7 cellular contexts compared by ENCODE assay signal in the genomic region with DNA sequence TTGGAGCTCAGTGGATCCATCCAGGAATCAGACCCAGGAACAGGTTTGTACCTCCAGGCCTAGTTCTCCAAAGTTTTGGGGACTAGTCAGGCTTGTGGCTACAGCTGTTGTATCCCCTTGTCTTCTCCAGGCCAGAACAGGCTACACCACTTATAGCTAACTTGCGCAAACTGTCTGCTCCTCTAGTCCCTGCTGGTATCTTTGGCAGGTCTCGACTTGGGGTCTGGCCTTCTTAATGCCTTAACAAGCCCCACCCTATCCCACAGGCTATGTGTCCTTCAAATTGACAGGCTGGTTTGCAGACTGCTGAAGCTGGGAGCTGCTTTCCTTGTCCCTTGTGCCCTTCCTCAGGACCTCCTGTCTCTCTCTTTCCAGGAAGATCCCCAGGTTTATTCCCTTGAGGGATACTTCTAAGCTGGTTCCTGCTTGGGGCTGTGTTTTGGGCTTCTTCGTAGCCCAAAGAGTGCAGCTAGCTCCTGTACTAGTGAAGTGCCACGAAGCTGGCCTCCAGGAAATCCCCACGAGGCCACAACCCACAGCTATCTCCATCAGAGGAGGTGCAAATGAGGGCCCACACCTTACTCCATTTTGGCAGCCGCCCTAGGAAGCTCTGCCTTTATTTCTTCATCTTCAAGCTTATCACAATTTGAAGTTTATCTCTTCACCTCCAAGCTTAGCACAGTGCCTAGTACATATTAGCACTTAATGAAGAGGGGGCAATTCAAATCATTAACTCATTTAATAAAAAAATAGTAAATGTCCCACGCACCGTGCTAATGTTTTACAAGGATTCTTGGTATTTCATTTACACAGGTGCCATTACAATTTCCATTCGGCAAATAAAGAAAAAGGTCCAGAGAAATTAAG. TPM values are rescaled to one million over a fixed set of nuclear protein-coding genes. Genes with fewer than 3 reads are reported as not detected.
DNase-seq lines count a peak whose midpoint lies in the region; ATAC-seq and TF ChIP-seq lines count a peak whose summit lies in the region.

No MANE protein-coding gene starts in this region.

- DNase-seq in HL-60 (ENCODE audit: low read depth in 1 of 2, low spot score in 1 of 2) (no peak), foreskin fibroblast (no peak), cortex of kidney (lab: John Stamatoyannopoulos, UW) (no peak), COR-L47 (lab: John Stamatoyannopoulos, UW) (no peak)
- DNase-seq in activated CD4-positive, alpha-beta memory T cell treated with anti-CD3 and anti-CD28 coated beads for 36 hours: peak; percentile 65
- peak; percentile 23 to 34 (median 33) for DNase-seq in stimulated activated CD4-positive, alpha-beta T cell treated with anti-CD3 and anti-CD28 coated beads, Interleukin-12 subunit alpha, Interleukin-12 subunit beta, amount 100 ng/mL, for 48 hours (ENCODE audit: low read depth in 2 of 3, low spot score in 1 of 3)

- no peak for ATAC-seq in GM18511 (IDR thresholded peaks at IDR 0.05; ENCODE audit: unreplicated experiment)

- peak overlapping the region; percentile 68 for H3K27ac ChIP-seq in HL-60 (replicated peaks)

- TF ChIP-seq CTCF in HL-60 (IDR thresholded peaks at IDR 0.05; ENCODE audit: insufficient read depth, low read length) (no peak), foreskin fibroblast (IDR thresholded peaks at IDR 0.05; ENCODE audit: low read depth, low read length) (no peak)

- intact Hi-C loops in activated CD4-positive, alpha-beta memory T cell treated with anti-CD3 and anti-CD28 coated beads for 36 hours (cut with micrococcal nuclease): loop anchor here (2.0 to 5.0 kb wide), 3 partner anchors 142 to 562 kb away; partner anchors contain the start of genes ATP6V0B, DPH2, ERI3 and KDM4A

- H3K27me3 ChIP-seq in HL-60 (ENCODE audit: insufficient read depth, poor library complexity, severe bottlenecking): no peaks in the 10 kb centered on the region

- peaks cover 8% of the 10 kb centered on the region for H3K36me3 Mint-ChIP-seq in activated CD4-positive, alpha-beta memory T cell treated with anti-CD3 and anti-CD28 coated beads for 36 hours

- CTCF ChIA-PET in activated CD4-positive, alpha-beta memory T cell treated with anti-CD3 and anti-CD28 coated beads for 36 hours (lab: Charles Lee): interaction anchor here (0.6 to 1.5 kb wide), 7 partner anchors 9 to 440 kb away, joined by 3 to 6 read pairs (median 3); no protein-coding TSS in a partner anchor

- H3K4me1 Mint-ChIP-seq in activated CD4-positive, alpha-beta memory T cell treated with anti-CD3 and anti-CD28 coated beads for 36 hours (ENCODE audit: low read depth): peaks cover 32% of the 10 kb centered on the region

- no peaks in the 10 kb centered on the region for H3K9me3 Mint-ChIP-seq in activated CD4-positive, alpha-beta memory T cell treated with anti-CD3 and anti-CD28 coated beads for 36 hours

- POLR2A ChIA-PET in activated CD4-positive, alpha-beta memory T cell treated with anti-CD3 and anti-CD28 coated beads for 36 hours (lab: Charles Lee): interaction anchor here (0.6 to 1.4 kb wide), 4 partner anchors 17 to 509 kb away, joined by 3 to 6 read pairs (median 3); no protein-coding TSS in a partner anchor

- H3K4me3 ChIP-seq in HL-60 (replicated peaks; ENCODE audit: insufficient read depth, low read length) (peak overlapping the region; percentile 95), foreskin fibroblast (ENCODE audit: low read depth in 1 of 2, low read length in 2 of 2) (peak overlapping the region; percentile 87 to 98)

- H3K27me3 Mint-ChIP-seq in activated CD4-positive, alpha-beta memory T cell treated with anti-CD3 and anti-CD28 coated beads for 36 hours: no peaks in the 10 kb centered on the region

- peak overlapping the region; percentile 92 for H3K4me3 Mint-ChIP-seq in activated CD4-positive, alpha-beta memory T cell treated with anti-CD3 and anti-CD28 coated beads for 36 hours

- peak overlapping the region; percentile 90 for H3K27ac Mint-ChIP-seq in activated CD4-positive, alpha-beta memory T cell treated with anti-CD3 and anti-CD28 coated beads for 36 hours

RNA-seq across cellular contexts. Expression of gene DMAP1, which starts 0.7 kb away (rescaled TPM):
- total RNA-seq in activated CD4-positive, alpha-beta memory T cell treated with anti-CD3 and anti-CD28 coated beads for 36 hours: 10 to 100 TPM; 31.1 to 32.8 TPM

Comparison
In these comparisons a context has a peak if more than half of its experiments do, and no peak if none do; other contexts are left out.
1. DNase-seq: peak in activated CD4-positive, alpha-beta memory T cell treated with anti-CD3 and anti-CD28 coated beads for 36 hours (single experiment) and stimulated activated CD4-positive, alpha-beta T cell treated with anti-CD3 and anti-CD28 coated beads, Interleukin-12 subunit alpha, Interleukin-12 subunit beta, amount 100 ng/mL, for 48 hours (3 of 3); none in HL-60 (0 of 2), foreskin fibroblast (0 of 2), cortex of kidney (single experiment) and COR-L47 (single experiment).